ENCODE assay signal across 7 cellular contexts in genomic region chr14:57390806-57391562, GRCh38. TPM values are rescaled to one million over a fixed set of nuclear protein-coding genes. Genes with fewer than 3 reads are reported as not detected.
DNase-seq lines count a peak whose midpoint lies in the region; ATAC-seq, FAIRE-seq and TF ChIP-seq lines count a peak whose summit lies in the region.

No MANE protein-coding gene starts in this region.

- H4K8ac ChIP-seq in H1 (ENCODE audit: extremely low read depth, insufficient read depth, low read length), result peak overlapping the region; percentile 73

- no peaks in the 10 kb centered on the region; the same call in 1 of the 2 replicates for H3K79me1 ChIP-seq in H1 (ENCODE audit: low read depth, low read length)

- H3K56ac ChIP-seq in H1 (replicated peaks; ENCODE audit: insufficient read length, low read depth, low read length), result no peak overlapping the region

- H3K27me3 Mint-ChIP-seq in stimulated activated naive CD8-positive, alpha-beta T cell treated with anti-CD3 and anti-CD28 coated beads, Interleukin-15, amount 100 ng/mL, for 72 hours, result no peaks in the 10 kb centered on the region

- DNase-seq in GM13977 (ENCODE audit: low spot score) (peak; percentile 59), HCEC 1CT (peak; percentile 31), M059J (ENCODE audit: low read depth) (peak; percentile 27), H1 (ENCODE audit: low read depth in 1 of 2, low spot score in 2 of 2) (peak in 1 of 2 experiments; percentile 68)
- peak; percentile 23 for DNase-seq in activated CD4-positive, alpha-beta T cell treated with anti-CD3 and anti-CD28 coated beads, Interleukin-2, amount 50 U/mL, for 1 hour
- DNase-seq in stimulated activated naive CD8-positive, alpha-beta T cell treated with anti-CD3 and anti-CD28 coated beads, Interleukin-15, amount 100 ng/mL, for 72 hours, result peak; percentile 55 to 61

- H3K36me3 ChIP-seq in H1 (ENCODE audit: control insufficient read depth in 2 of 4, insufficient read depth in 4 of 4, low read length in 3 of 4), result peaks cover 0 to 3% (median 0%) of the 10 kb centered on the region in 4 experiments; a peak in 1 of 8 replicates

- peak overlapping the region; percentile 52 to 88 (median 70) for H3K9ac ChIP-seq in H1 (replicated peaks in 1 of 4; ENCODE audit: extremely low read depth in 1 of 4, low read depth in 3 of 4, low read length in 3 of 4)

- no peak for TF ChIP-seq EP300 in H1 (IDR thresholded peaks at IDR 0.05; ENCODE audit: borderline replicate concordance in 1 of 2, low read depth in 2 of 2, low read length in 2 of 2)

- H3K23me2 ChIP-seq in H1 (ENCODE audit: low read depth, low read length), result peaks cover 6% of the 10 kb centered on the region

- no peak overlapping the region for H2BK12ac ChIP-seq in H1 (ENCODE audit: low read depth, low read length)

- H3K27ac Mint-ChIP-seq in stimulated activated naive CD8-positive, alpha-beta T cell treated with anti-CD3 and anti-CD28 coated beads, Interleukin-15, amount 100 ng/mL, for 72 hours, result peak overlapping the region; percentile 91 to 93

- H4K5ac ChIP-seq in H1 (ENCODE audit: insufficient read length, low read depth, low read length), result peak overlapping the region; percentile 29

- no peak overlapping the region for H3K23ac ChIP-seq in H1 (ENCODE audit: insufficient read length)

- no peak overlapping the region for H3K4ac ChIP-seq in H1 (replicated peaks; ENCODE audit: insufficient read length, low read depth, low read length)

- ATAC-seq in stimulated activated naive CD8-positive, alpha-beta T cell treated with anti-CD3 and anti-CD28 coated beads, Interleukin-15, amount 100 ng/mL, for 72 hours, result peak; percentile 67

- peaks cover 0 to 45% of the 10 kb centered on the region in 2 experiments; a peak in 2 of 4 replicates for H3K79me2 ChIP-seq in H1 (ENCODE audit: control insufficient read depth in 1 of 2, insufficient read depth in 2 of 2, low read length in 2 of 2)

- H4K20me1 ChIP-seq in H1 (replicated peaks in 1 of 2; ENCODE audit: control insufficient read depth in 1 of 2, insufficient read depth in 2 of 2, low read length in 2 of 2), result peaks cover 5 to 8% of the 10 kb centered on the region in 2 experiments

- no peak overlapping the region for H2AFZ ChIP-seq in H1 (ENCODE audit: low read length)

- CTCF ChIA-PET in H1 (lab: Charles Lee; ENCODE audit: partially characterized antibody), result interaction anchor here (1.1 kb wide), 1 partner anchor 12 kb away, joined by 3 read pairs; no protein-coding TSS in a partner anchor

- no peaks in the 10 kb centered on the region for H3K9me3 ChIP-seq in H1 (ENCODE audit: insufficient read depth in 2 of 2, low read depth in 1 of 2, low read length in 1 of 2)
- no peaks in the 10 kb centered on the region for H3K9me3 ChIP-seq in mononuclear cell (ENCODE audit: low read depth, low read length)

- in situ Hi-C loops in GM13977 (cut with MboI; ENCODE audit: low pct_unique_long_range_greater_than_20kb, low sequenced_read_pairs, unreplicated experiment), result no loop called here

- H2BK120ac ChIP-seq in H1 (replicated peaks; ENCODE audit: low read depth, low read length), result no peak overlapping the region

- no peak for TF ChIP-seq RAD21 in H1 (IDR thresholded peaks at IDR 0.05 in 1 of 2, conservative IDR thresholded peaks at IDR 0.05 in 1 of 2; ENCODE audit: low read depth in 2 of 2, low read length in 2 of 2)

- H2AK5ac ChIP-seq in H1 (ENCODE audit: low read depth, low read length), result no peak overlapping the region

- no peak for TF ChIP-seq POLR2A in H1 (IDR thresholded peaks at IDR 0.05; ENCODE audit: control extremely low read depth in 1 of 2, low read depth in 2 of 2, low read length in 2 of 2)

- peaks cover 39% of the 10 kb centered on the region for H3K4me1 Mint-ChIP-seq in stimulated activated naive CD8-positive, alpha-beta T cell treated with anti-CD3 and anti-CD28 coated beads, Interleukin-15, amount 100 ng/mL, for 72 hours

- POLR2A ChIA-PET in H1 (lab: Charles Lee; ENCODE audit: partially characterized antibody), result interaction anchor here (1.1 to 2.3 kb wide), 4 partner anchors 12 to 758 kb away, joined by 3 to 19 read pairs (median 6); partner anchors contain the start of genes AP5M1 and EXOC5

- H3K4me3 ChIP-seq in H1 (ENCODE audit: extremely low read depth in 1 of 4, insufficient read depth in 2 of 4, low read depth in 3 of 4, low read length in 4 of 4) (peak overlapping the region; percentile 76 to 83 (median 82)), mononuclear cell (ENCODE audit: low read length) (peak overlapping the region; percentile 63)

- WGBS in H1 (ENCODE audit: extremely low coverage in 1 of 2, insufficient coverage in 1 of 2, insufficient read length in 1 of 2, insufficient replicate concordance in 2 of 2, low coverage in 1 of 2, low lambda C conversion rate in 2 of 2, missing lambda C conversion rate in 1 of 2), 2 experiments, result 3% methylated on average over 49 of the region's 75 CpGs; no CpG with 5 or more reads in 1 of the 2 experiments

- no peak overlapping the region for H4K91ac ChIP-seq in H1 (replicated peaks; ENCODE audit: insufficient read length, low read length)

- H3K14ac ChIP-seq in H1 (ENCODE audit: insufficient read length), result no peak overlapping the region

- H3K9me3 Mint-ChIP-seq in stimulated activated naive CD8-positive, alpha-beta T cell treated with anti-CD3 and anti-CD28 coated beads, Interleukin-15, amount 100 ng/mL, for 72 hours, result no peaks in the 10 kb centered on the region

- no peak overlapping the region for H2BK20ac ChIP-seq in H1 (ENCODE audit: low read length)

- H3K4me1 ChIP-seq in H1 (replicated peaks in 1 of 4; ENCODE audit: control insufficient read depth in 3 of 4, insufficient read depth in 4 of 4, low read length in 3 of 4) (peaks cover 3 to 8% (median 6%) of the 10 kb centered on the region in 4 experiments; a peak in 4 of 7 replicates), mononuclear cell (ENCODE audit: insufficient read depth, low read length) (peaks cover 19% of the 10 kb centered on the region)

- H2BK15ac ChIP-seq in H1 (ENCODE audit: low read length), result no peak overlapping the region

- peak; percentile 8 for TF ChIP-seq CTCF in GM13977 (IDR thresholded peaks at IDR 0.05; ENCODE audit: extremely low read depth, insufficient read depth, missing control alignments)
- TF ChIP-seq CTCF in H1 (IDR thresholded peaks at IDR 0.05; ENCODE audit: control extremely low read depth in 1 of 3, insufficient read depth in 1 of 3, low read depth in 1 of 3, low read length in 3 of 3), result no peak

- FAIRE-seq in H1 (lab: Jason Lieb, UNC), result no peak

- H3K18ac ChIP-seq in H1 (ENCODE audit: extremely low read depth, low read length), result 0 out of 2 replicates have a peak overlapping the region, but pooled peaks have one; percentile 29

- H3K27ac ChIP-seq in H1 (ENCODE audit: low read depth, low read length), result no peak overlapping the region

- no peaks in the 10 kb centered on the region for H3K27me3 ChIP-seq in H1 (replicated peaks in 1 of 4; ENCODE audit: control insufficient read depth in 3 of 4, extremely low read depth in 1 of 4, insufficient read depth in 3 of 4, low read length in 3 of 4)
- no peaks in the 10 kb centered on the region for H3K27me3 ChIP-seq in mononuclear cell (ENCODE audit: insufficient read depth, low read length)

- peak overlapping the region; percentile 84 to 90 for H3K4me2 ChIP-seq in H1 (ENCODE audit: insufficient read depth in 1 of 2, low read depth in 2 of 2, low read length in 2 of 2)

- H2BK5ac ChIP-seq in H1 (ENCODE audit: low read depth, low read length), result no peak overlapping the region; the same call in 1 of the 2 replicates

- peak overlapping the region; percentile 83 to 87 for H3K4me3 Mint-ChIP-seq in stimulated activated naive CD8-positive, alpha-beta T cell treated with anti-CD3 and anti-CD28 coated beads, Interleukin-15, amount 100 ng/mL, for 72 hours

TF ChIP-seq in H1, 55 proteins besides CTCF, POLR2A, EP300 and RAD21 (continues in another document):
- TF ChIP-seq CHD1 (IDR thresholded peaks at IDR 0.05; ENCODE audit: low read depth, low read length), result no peak

RNA-seq across cellular contexts. Expression of gene NAA30, which starts 0.6 kb away (rescaled TPM):
- total RNA-seq in M059J (2014; rRNA removed; shearing (Covaris generic)), result 12.9 and 19.1 TPM in 2 replicates
- 20.3 and 21.9 TPM in 2 replicates for total RNA-seq in H1 (2021; fragmentation: NEBNext Ultra II Directional; extraction: Animal tissue kit (Norgen Biotek cat#: 25700))
- 2.8 and 4.2 TPM in 2 replicates for polyA plus RNA-seq in H1 (2011; rRNA removed)
- 5.0 TPM for polyA plus RNA-seq in H1 (2011; cell fraction: cytosol; rRNA removed)
- 2.4 TPM for polyA plus RNA-seq in H1 (2011; cell fraction: nucleus; rRNA removed)
- polyA plus RNA-seq in H1 (2012, experiment 1 of 2), result 4.5 to 14.2 TPM (median 8.6 TPM) in 4 replicates
- polyA plus RNA-seq in H1 (2012, experiment 2 of 2), result 1.9 TPM
- 11.5 TPM for polyA plus RNA-seq in H1 (2013, experiment 1 of 2)
- 12.0 TPM for polyA plus RNA-seq in H1 (2013, experiment 2 of 2)
- polyA minus RNA-seq in H1 (2011; rRNA and poly(A)+ RNA removed), result 19.2 and 22.7 TPM in 2 replicates
- polyA minus RNA-seq in H1 (2011; cell fraction: cytosol; rRNA and poly(A)+ RNA removed), result 10.1 TPM
- 15.7 TPM for polyA minus RNA-seq in H1 (2011; cell fraction: nucleus; rRNA and poly(A)+ RNA removed)
- 29.6 TPM for total RNA-seq in mononuclear cell
